Comparison of ENCODE assay signal across 2 cellular contexts in genomic region chr11:83024270-83024854, GRCh38.
TF ChIP-seq lines count a peak whose summit lies in the region.

No MANE protein-coding gene starts in this region.

TF ChIP-seq in GM23338, 12 proteins besides CTCF, POLR2A, EP300 and RAD21:
- no peak for TF ChIP-seq ZNF331 (CRISPR knock-in tag; IDR thresholded peaks at IDR 0.05; ENCODE audit: low read depth)
- no peak for TF ChIP-seq ZNF462 (CRISPR knock-in tag; IDR thresholded peaks at IDR 0.05)
- TF ChIP-seq CREB1 (CRISPR knock-in tag; IDR thresholded peaks at IDR 0.05; ENCODE audit: low read depth): no peak
- TF ChIP-seq ZNF114 (CRISPR knock-in tag; IDR thresholded peaks at IDR 0.05): no peak

TF ChIP-seq in GM12878, 131 proteins besides CTCF, POLR2A, EP300 and RAD21:
- TF ChIP-seq ESRRA (IDR thresholded peaks at IDR 0.05; ENCODE audit: low read length) (no peak), RBBP5 (conservative IDR thresholded peaks at IDR 0.05) (no peak), MEF2B (IDR thresholded peaks at IDR 0.05; ENCODE audit: partially characterized antibody, poor library complexity, severe bottlenecking) (no peak), NBN (IDR thresholded peaks at IDR 0.05) (no peak), SREBF1 (IDR thresholded peaks at IDR 0.05; ENCODE audit: low read length) (no peak), CREM (IDR thresholded peaks at IDR 0.05; ENCODE audit: low read depth) (no peak), RUNX3 (IDR thresholded peaks at IDR 0.05; ENCODE audit: low read length) (peak; percentile 26), LARP7 (IDR thresholded peaks at IDR 0.05) (no peak), BRCA1 (IDR thresholded peaks at IDR 0.05; ENCODE audit: low read depth, low read length) (no peak), SPI1 (IDR thresholded peaks at IDR 0.05; ENCODE audit: borderline replicate concordance, insufficient read depth, low read depth, low read length) (peak; percentile 41; the same call in 1 of the 2 replicates), NR2F1 (conservative IDR thresholded peaks at IDR 0.05) (no peak), SP1 (IDR thresholded peaks at IDR 0.05; ENCODE audit: low read depth, low read length) (no peak), ZNF274 (IDR thresholded peaks at IDR 0.05; ENCODE audit: insufficient read depth, insufficient read length) (no peak), MEF2A (IDR thresholded peaks at IDR 0.05; ENCODE audit: insufficient read depth, low read depth, low read length) (no peak)
TF ChIP-seq in GM12878: peak in this region for 2.
